ENCODE assay signal across 1 cellular context in the genomic region with DNA sequence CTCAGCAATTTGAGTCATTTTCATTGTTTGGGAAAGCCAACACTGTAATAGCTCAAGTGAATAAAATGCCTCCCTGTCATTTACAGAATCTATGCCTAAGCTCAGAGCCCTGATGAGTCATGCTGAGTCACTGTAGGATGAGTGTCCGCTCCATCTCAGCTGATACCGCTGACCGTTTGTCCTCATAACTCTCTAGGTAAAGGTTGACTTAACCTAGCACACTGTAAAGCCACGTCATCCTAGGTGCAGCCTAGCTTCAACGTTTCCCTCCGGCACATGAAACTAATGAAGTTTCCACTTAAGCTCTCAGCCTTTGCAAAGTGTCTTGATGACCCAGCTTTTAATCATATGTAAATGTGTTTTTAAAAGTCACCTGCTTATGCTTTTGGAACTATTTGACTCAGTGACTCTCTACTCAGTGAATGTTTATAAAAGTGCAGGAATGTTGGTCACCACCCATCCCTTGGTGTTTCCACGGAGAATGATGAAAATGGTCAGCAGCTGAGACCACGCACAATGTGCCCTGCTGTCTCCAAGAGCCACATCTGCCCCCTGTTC.
TF ChIP-seq lines count a peak whose summit lies in the region.

No MANE protein-coding gene starts in this region.

TF ChIP-seq in HepG2, 621 proteins besides CTCF, POLR2A, EP300 and RAD21 (continued from another document):
- TF ChIP-seq ELK4 (CRISPR knock-in tag; IDR thresholded peaks at IDR 0.05; ENCODE audit: borderline replicate concordance) (no peak), ZNF678 (CRISPR knock-in tag; IDR thresholded peaks at IDR 0.05) (no peak), NPAS2 (CRISPR knock-in tag; IDR thresholded peaks at IDR 0.05; ENCODE audit: borderline replicate concordance) (no peak), NFE2 (CRISPR knock-in tag; IDR thresholded peaks at IDR 0.05) (peak; percentile 65), XBP1 (CRISPR knock-in tag; IDR thresholded peaks at IDR 0.05) (peak; percentile 46; the same call in 1 of the 2 replicates), ZNF510 (CRISPR knock-in tag; IDR thresholded peaks at IDR 0.05; ENCODE audit: low read depth) (no peak), YEATS4 (CRISPR knock-in tag; IDR thresholded peaks at IDR 0.05; ENCODE audit: borderline replicate concordance) (no peak), MEF2D (CRISPR knock-in tag; IDR thresholded peaks at IDR 0.05) (no peak), ZNF547 (CRISPR knock-in tag; IDR thresholded peaks at IDR 0.05) (no peak), NFE2L2 (IDR thresholded peaks at IDR 0.05; ENCODE audit: low read length) (peak; percentile 81; the same call in 1 of the 2 replicates), HOXA3 (CRISPR knock-in tag; IDR thresholded peaks at IDR 0.05) (no peak), MAFG (CRISPR knock-in tag; IDR thresholded peaks at IDR 0.05) (peak; percentile 76), SIX1 (CRISPR knock-in tag; IDR thresholded peaks at IDR 0.05; ENCODE audit: borderline replicate concordance) (no peak), HOMEZ (CRISPR knock-in tag; IDR thresholded peaks at IDR 0.05; ENCODE audit: low read depth) (no peak), HMG20B (CRISPR knock-in tag; conservative IDR thresholded peaks at IDR 0.05) (no peak), RXRA (CRISPR knock-in tag; IDR thresholded peaks at IDR 0.05) (no peak), MIER3 (CRISPR knock-in tag; IDR thresholded peaks at IDR 0.05; ENCODE audit: borderline replicate concordance) (no peak), ZNF180 (CRISPR knock-in tag; IDR thresholded peaks at IDR 0.05; ENCODE audit: borderline replicate concordance, low read depth) (no peak), FOSL2 (CRISPR knock-in tag; IDR thresholded peaks at IDR 0.05) (peak; percentile 94), ZFYVE20 (CRISPR knock-in tag; IDR thresholded peaks at IDR 0.05; ENCODE audit: borderline replicate concordance, low read depth) (no peak), RNF219 (CRISPR knock-in tag; IDR thresholded peaks at IDR 0.05) (no peak), CREB1 (IDR thresholded peaks at IDR 0.05) (peak; percentile 78), CREB1 (CRISPR knock-in tag; IDR thresholded peaks at IDR 0.05) (peak; percentile 35; the same call in 1 of the 2 replicates), MTA3 (CRISPR knock-in tag; IDR thresholded peaks at IDR 0.05) (no peak), MAFF (IDR thresholded peaks at IDR 0.05; ENCODE audit: low read depth, low read length) (peak; percentile 79)
- TF ChIP-seq, protein P1, sequence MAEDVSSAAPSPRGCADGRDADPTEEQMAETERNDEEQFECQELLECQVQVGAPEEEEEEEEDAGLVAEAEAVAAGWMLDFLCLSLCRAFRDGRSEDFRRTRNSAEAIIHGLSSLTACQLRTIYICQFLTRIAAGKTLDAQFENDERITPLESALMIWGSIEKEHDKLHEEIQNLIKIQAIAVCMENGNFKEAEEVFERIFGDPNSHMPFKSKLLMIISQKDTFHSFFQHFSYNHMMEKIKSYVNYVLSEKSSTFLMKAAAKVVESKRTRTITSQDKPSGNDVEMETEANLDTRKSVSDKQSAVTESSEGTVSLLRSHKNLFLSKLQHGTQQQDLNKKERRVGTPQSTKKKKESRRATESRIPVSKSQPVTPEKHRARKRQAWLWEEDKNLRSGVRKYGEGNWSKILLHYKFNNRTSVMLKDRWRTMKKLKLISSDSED (CRISPR knock-in tag; IDR thresholded peaks at IDR 0.05) = no peak
